ENCODE assay signal across 1 cellular context in genomic region chr22:38043151-38044039, GRCh38.
TF ChIP-seq lines count a peak whose summit lies in the region.

No MANE protein-coding gene starts in this region.

TF ChIP-seq in K562, 482 proteins besides CTCF, POLR2A, EP300 and RAD21:
- TF ChIP-seq ZBTB17 (CRISPR knock-in tag; IDR thresholded peaks at IDR 0.05), result no peak
- TF ChIP-seq ZNF184 (CRISPR knock-in tag; IDR thresholded peaks at IDR 0.05), result peak; percentile 97
- no peak for TF ChIP-seq ZNF174 (CRISPR knock-in tag; IDR thresholded peaks at IDR 0.05)
- TF ChIP-seq TRIM28 (IDR thresholded peaks at IDR 0.05), result 0 out of 2 replicates have a peak, but pooled peaks have one; percentile 29
- TF ChIP-seq GTF2F1 (IDR thresholded peaks at IDR 0.05; ENCODE audit: low read depth, low read length), result no peak
- TF ChIP-seq ZBTB40 (IDR thresholded peaks at IDR 0.05), result peak; percentile 67
- no peak for TF ChIP-seq ZBTB40 (CRISPR knock-in tag; IDR thresholded peaks at IDR 0.05)
- TF ChIP-seq ZNF140 (CRISPR knock-in tag; IDR thresholded peaks at IDR 0.05), result no peak
- no peak for TF ChIP-seq RBM17 (IDR thresholded peaks at IDR 0.05; ENCODE audit: borderline replicate concordance, low read depth, low read length)
- TF ChIP-seq, protein P1, sequence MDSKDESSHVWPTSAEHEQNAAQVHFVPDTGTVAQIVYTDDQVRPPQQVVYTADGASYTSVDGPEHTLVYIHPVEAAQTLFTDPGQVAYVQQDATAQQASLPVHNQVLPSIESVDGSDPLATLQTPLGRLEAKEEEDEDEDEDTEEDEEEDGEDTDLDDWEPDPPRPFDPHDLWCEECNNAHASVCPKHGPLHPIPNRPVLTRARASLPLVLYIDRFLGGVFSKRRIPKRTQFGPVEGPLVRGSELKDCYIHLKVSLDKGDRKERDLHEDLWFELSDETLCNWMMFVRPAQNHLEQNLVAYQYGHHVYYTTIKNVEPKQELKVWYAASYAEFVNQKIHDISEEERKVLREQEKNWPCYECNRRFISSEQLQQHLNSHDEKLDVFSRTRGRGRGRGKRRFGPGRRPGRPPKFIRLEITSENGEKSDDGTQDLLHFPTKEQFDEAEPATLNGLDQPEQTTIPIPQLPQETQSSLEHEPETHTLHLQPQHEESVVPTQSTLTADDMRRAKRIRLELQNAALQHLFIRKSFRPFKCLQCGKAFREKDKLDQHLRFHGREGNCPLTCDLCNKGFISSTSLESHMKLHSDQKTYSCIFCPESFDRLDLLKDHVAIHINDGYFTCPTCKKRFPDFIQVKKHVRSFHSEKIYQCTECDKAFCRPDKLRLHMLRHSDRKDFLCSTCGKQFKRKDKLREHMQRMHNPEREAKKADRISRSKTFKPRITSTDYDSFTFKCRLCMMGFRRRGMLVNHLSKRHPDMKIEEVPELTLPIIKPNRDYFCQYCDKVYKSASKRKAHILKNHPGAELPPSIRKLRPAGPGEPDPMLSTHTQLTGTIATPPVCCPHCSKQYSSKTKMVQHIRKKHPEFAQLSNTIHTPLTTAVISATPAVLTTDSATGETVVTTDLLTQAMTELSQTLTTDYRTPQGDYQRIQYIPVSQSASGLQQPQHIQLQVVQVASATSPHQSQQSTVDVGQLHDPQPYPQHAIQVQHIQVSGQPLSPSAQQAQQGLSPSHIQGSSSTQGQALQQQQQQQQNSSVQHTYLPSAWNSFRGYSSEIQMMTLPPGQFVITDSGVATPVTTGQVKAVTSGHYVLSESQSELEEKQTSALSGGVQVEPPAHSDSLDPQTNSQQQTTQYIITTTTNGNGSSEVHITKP (IDR thresholded peaks at IDR 0.05; ENCODE audit: partially characterized antibody), result peak; percentile 11
- peak; percentile 18; the same call in 1 of the 2 replicates for TF ChIP-seq JUND (IDR thresholded peaks at IDR 0.05; ENCODE audit: borderline replicate concordance, low read depth, low read length)
- no peak for TF ChIP-seq JUND (tag; IDR thresholded peaks at IDR 0.05; ENCODE audit: borderline replicate concordance, low read depth, low read length)
- TF ChIP-seq ZKSCAN1 (IDR thresholded peaks at IDR 0.05; ENCODE audit: low read depth, low read length), result peak; percentile 71; the same call in 1 of the 2 replicates
- no peak for TF ChIP-seq PHB (CRISPR knock-in tag; IDR thresholded peaks at IDR 0.05)
- TF ChIP-seq, protein P2, sequence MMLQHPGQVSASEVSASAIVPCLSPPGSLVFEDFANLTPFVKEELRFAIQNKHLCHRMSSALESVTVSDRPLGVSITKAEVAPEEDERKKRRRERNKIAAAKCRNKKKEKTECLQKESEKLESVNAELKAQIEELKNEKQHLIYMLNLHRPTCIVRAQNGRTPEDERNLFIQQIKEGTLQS (IDR thresholded peaks at IDR 0.05), result peak; percentile 59
- TF ChIP-seq, protein P2 (CRISPR knock-in tag; conservative IDR thresholded peaks at IDR 0.05), result no peak
